In the genomic region with DNA sequence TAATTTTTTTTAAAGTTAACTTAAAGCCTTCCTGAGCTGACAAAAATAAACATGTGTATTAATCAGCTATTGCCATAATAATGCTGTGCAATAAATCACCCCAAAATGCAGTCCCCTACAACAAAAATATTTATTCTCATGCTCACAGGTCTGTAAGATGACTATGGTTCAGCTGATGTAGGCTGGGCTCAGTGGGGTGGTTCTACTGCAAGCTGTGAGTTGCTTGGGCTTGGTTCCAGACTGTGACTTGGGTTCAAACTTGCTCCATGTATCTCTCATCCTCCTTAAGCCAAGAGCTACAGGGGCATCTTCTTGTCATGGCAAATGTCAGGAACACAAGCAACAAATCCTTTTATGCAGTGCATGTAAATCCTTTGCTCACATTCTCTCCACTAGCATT, we compare ENCODE assay signal across 1 cellular context.
TF ChIP-seq lines count a peak whose summit lies in the region.

No MANE protein-coding gene starts in this region.

TF ChIP-seq in A549, 52 proteins besides CTCF, POLR2A, EP300 and RAD21 (continued from another document):
- TF ChIP-seq, protein P1, sequence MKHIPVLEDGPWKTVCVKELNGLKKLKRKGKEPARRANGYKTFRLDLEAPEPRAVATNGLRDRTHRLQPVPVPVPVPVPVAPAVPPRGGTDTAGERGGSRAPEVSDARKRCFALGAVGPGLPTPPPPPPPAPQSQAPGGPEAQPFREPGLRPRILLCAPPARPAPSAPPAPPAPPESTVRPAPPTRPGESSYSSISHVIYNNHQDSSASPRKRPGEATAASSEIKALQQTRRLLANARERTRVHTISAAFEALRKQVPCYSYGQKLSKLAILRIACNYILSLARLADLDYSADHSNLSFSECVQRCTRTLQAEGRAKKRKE (CRISPR knock-in tag; IDR thresholded peaks at IDR 0.05; ENCODE audit: low read depth), result no peak
- TF ChIP-seq NFE2L2 (conservative IDR thresholded peaks at IDR 0.05; ENCODE audit: low read length) (no peak), JUNB (IDR thresholded peaks at IDR 0.05) (no peak), RCOR1 (IDR thresholded peaks at IDR 0.05; ENCODE audit: low read depth, low read length) (no peak), HOXB5 (CRISPR knock-in tag; IDR thresholded peaks at IDR 0.05) (no peak), KDM5A (IDR thresholded peaks at IDR 0.05) (no peak), EHMT2 (IDR thresholded peaks at IDR 0.05; ENCODE audit: low read depth) (no peak), ZC3H11A (IDR thresholded peaks at IDR 0.05) (no peak), RARB (CRISPR knock-in tag; IDR thresholded peaks at IDR 0.05) (no peak)
